22 cellular contexts compared by ENCODE assay signal in genomic region chr7:158475036-158475678, GRCh38.
"Had no signal": no experiment of that assay in that cellular context is flagged by ENCODE, and none has a peak within 500 bp of the region (broad histone marks: within the 10 kb centered on the region; RNA-seq: fewer than 3 reads in every experiment).

No MANE protein-coding gene starts in this region.

- H3K4me3 ChIP-seq: MG63 had no signal

- DNase-seq: IMR-90, Karpas-422, KG1, MG63, NCI-H1092, NCI-H1105 treated with DMSO at 0.1 percent for 48 hours, NCI-H1417 treated with DMSO at 0.1 percent for 48 hours, NCI-H146, NCI-H1694 treated with DMSO at 0.1 percent for 48 hours, NCI-H1930, NCI-H2081 treated with DMSO at 0.1 percent for 48 hours, NCI-H2171, NCI-H226, NCI-H446, NCI-H510A, NCI-H524 treated with DMSO at 0.1 percent for 48 hours, NCI-H69, NCI-H774, RPMI8226, SHP77 had no signal

- H3K36me3 ChIP-seq: MG63 had no signal

- FAIRE-seq: RCC 7860 had no signal

- ATAC-seq: SK-N-SH treated with all-trans-retinoic acid at 6 μM for 48 hours had no signal

- H3K9me3 ChIP-seq: MG63 had no signal

- H3K27me3 ChIP-seq: MG63 had no signal
